In genomic region chr18:62106271-62106670, GRCh38 we compare ENCODE assay signal across 14 cellular contexts.
DNase-seq lines count a peak whose midpoint lies in the region; ATAC-seq and TF ChIP-seq lines count a peak whose summit lies in the region.
"Had no signal": no experiment of that assay in that cellular context is flagged by ENCODE, and none has a peak within 500 bp of the region (broad histone marks: within the 10 kb centered on the region; RNA-seq: fewer than 3 reads in every experiment).

No MANE protein-coding gene starts in this region.

- H3K9me3 ChIP-seq in BE2C = no peaks in the 10 kb centered on the region
- H3K9me3 ChIP-seq: Caco-2, HAP-1 had no signal

- H3K4me3 ChIP-seq in brain microvascular endothelial cell (ENCODE audit: low read depth, low read length) (no peak overlapping the region), BE2C (ENCODE audit: low read depth, low read length) (no peak overlapping the region)
- H3K4me3 ChIP-seq: GM23248, HAP-1 had no signal

- TF ChIP-seq CTCF in brain microvascular endothelial cell (IDR thresholded peaks at IDR 0.05; ENCODE audit: low read depth, low read length, missing control alignments) (no peak), BE2C (IDR thresholded peaks at IDR 0.05; ENCODE audit: low read depth, low read length) (no peak)

- H3K27me3 ChIP-seq in brain microvascular endothelial cell (replicated peaks) (no peaks in the 10 kb centered on the region), BE2C (no peaks in the 10 kb centered on the region)

- peak; percentile 7 for DNase-seq in HT1080 (ENCODE audit: low read depth)
- DNase-seq in brain microvascular endothelial cell = peak; percentile 46
- DNase-seq in dermis blood vessel endothelial cell = peak; percentile 73
- peak; percentile 35 for DNase-seq in iris pigment epithelial cell (ENCODE audit: low read depth)
- DNase-seq in BE2C = no peak
- DNase-seq in NCI-H345 treated with DMSO at 0.1 percent for 48 hours (lab: John Stamatoyannopoulos, UW; ENCODE audit: unreplicated experiment) = no peak
- DNase-seq: Caco-2; CD4-positive, alpha-beta T cell; GDM1; GM23248 had no signal

- H3K27ac ChIP-seq in brain microvascular endothelial cell = no peak overlapping the region
- H3K27ac ChIP-seq: C4-2B, GM23248 had no signal

- no peaks in the 10 kb centered on the region for H3K36me3 ChIP-seq in brain microvascular endothelial cell (replicated peaks)
- H3K36me3 ChIP-seq in BE2C = no peaks in the 10 kb centered on the region
- H3K36me3 ChIP-seq: HAP-1 had no signal

- H3K4me1 ChIP-seq in BE2C = no peaks in the 10 kb centered on the region
- H3K4me1 ChIP-seq: Caco-2, HAP-1 had no signal

- in situ Hi-C loops in brain microvascular endothelial cell (cut with HindIII; ENCODE audit: low pct_ligation_motif_present, low sequenced_read_pairs) = no loop called here

- ATAC-seq in HG02588 (IDR thresholded peaks at IDR 0.05; ENCODE audit: unreplicated experiment) = no peak
- ATAC-seq: HepG2 had no signal

Comparison
In these comparisons a context has a peak if more than half of its experiments do, and no peak if none do; other contexts are left out.
1. DNase-seq: peak in HT1080 (single experiment), brain microvascular endothelial cell (single experiment), dermis blood vessel endothelial cell (single experiment) and iris pigment epithelial cell (single experiment); none in BE2C (single experiment) and NCI-H345 treated with DMSO at 0.1 percent for 48 hours (single experiment).